In the genomic region with DNA sequence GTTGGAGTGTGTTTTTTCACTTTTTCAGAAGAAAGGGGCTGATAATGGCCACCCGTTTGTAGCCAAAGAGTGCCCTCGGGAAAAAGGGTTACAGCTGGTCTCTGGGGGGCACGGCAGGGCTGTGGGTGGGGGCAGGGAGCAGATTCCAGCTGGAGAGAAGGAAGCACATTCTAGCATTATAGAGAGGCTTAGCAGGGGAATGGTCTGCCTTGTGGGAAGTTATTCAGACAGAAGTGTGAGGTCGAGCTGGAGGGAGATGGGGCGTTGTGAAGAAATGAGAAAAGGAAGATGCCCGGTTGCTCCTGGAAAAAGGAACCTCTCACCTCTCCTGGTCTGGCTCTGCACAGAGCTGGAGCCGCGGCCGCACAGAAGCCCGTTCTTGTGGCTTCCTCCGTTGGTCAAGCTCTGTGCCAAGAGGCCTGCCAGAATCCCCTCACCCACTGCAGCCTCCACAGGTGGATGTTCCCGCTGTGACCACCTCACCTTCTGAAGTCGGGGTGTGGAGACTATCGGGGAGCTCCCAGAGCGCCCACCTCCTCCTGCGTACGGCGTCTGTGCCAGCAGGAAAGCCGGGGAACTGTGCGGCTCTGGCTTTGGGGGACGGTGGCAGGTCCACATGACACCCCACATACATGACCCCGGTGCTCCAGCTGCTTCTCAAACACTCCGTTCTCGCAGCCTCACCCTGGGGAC, we compare ENCODE assay signal across 12 cellular contexts. TPM values are rescaled to one million over a fixed set of nuclear protein-coding genes. Genes with fewer than 3 reads are reported as not detected.
DNase-seq lines count a peak whose midpoint lies in the region; ATAC-seq and TF ChIP-seq lines count a peak whose summit lies in the region.
"Had no signal": no experiment of that assay in that cellular context is flagged by ENCODE, and none has a peak within 500 bp of the region (broad histone marks: within the 10 kb centered on the region; RNA-seq: fewer than 3 reads in every experiment).

No MANE protein-coding gene starts in this region.

- peaks cover 13% of the 10 kb centered on the region for H3K27me3 Mint-ChIP-seq in activated CD8-positive, alpha-beta memory T cell treated with anti-CD3 and anti-CD28 coated beads, Interleukin-2, amount 10 ng/mL, durations not matched to agents 7 days and 5 days
- H3K27me3 Mint-ChIP-seq: activated CD4-positive, alpha-beta T cell treated with anti-CD3 and anti-CD28 coated beads for 36 hours had no signal

- intact Hi-C loops in tibial artery (cut with DNase I; ENCODE audit: low total_unique reads), result no loop called here

- no peaks in the 10 kb centered on the region for H3K9me3 ChIP-seq in mesodermal cell (ENCODE audit: control insufficient read depth, low read length)
- no peaks in the 10 kb centered on the region for H3K9me3 ChIP-seq in tibial artery

- WGBS in mesodermal cell (ENCODE audit: insufficient coverage in 2 of 2), 2 experiments, result 78 to 79% methylated on average over 23 to 24 of the region's 24 CpGs

- no peak overlapping the region for H3K27ac Mint-ChIP-seq in activated CD8-positive, alpha-beta memory T cell treated with anti-CD3 and anti-CD28 coated beads, Interleukin-2, amount 10 ng/mL, durations not matched to agents 7 days and 5 days
- H3K27ac Mint-ChIP-seq: activated CD4-positive, alpha-beta T cell treated with anti-CD3 and anti-CD28 coated beads for 36 hours had no signal

- CTCF ChIA-PET in activated CD8-positive, alpha-beta memory T cell treated with anti-CD3 and anti-CD28 coated beads, Interleukin-2, amount 10 ng/mL, durations not matched to agents 7 days and 5 days (lab: Charles Lee), result interaction anchor here (1.6 kb wide), 1 partner anchor 58 kb away, joined by 3 read pairs; no protein-coding TSS in a partner anchor

- TF ChIP-seq CTCF in choroid plexus epithelial cell (conservative IDR thresholded peaks at IDR 0.05; ENCODE audit: low read depth, low read length) (no peak), tibial artery (IDR thresholded peaks at IDR 0.05) (no peak)

- H3K27ac ChIP-seq in mesodermal cell (ENCODE audit: low read depth, low read length, severe bottlenecking), result peak overlapping the region; percentile 64
- H3K27ac ChIP-seq in tibial artery, result peak overlapping the region; percentile 84 to 88

- no peaks in the 10 kb centered on the region for H3K9me3 Mint-ChIP-seq in activated CD8-positive, alpha-beta memory T cell treated with anti-CD3 and anti-CD28 coated beads, Interleukin-2, amount 10 ng/mL, durations not matched to agents 7 days and 5 days (ENCODE audit: low read depth)

- H3K36me3 ChIP-seq in mesodermal cell (ENCODE audit: control insufficient read depth, insufficient read depth, low read length) (peaks cover 5% of the 10 kb centered on the region), tibial artery (no peaks in the 10 kb centered on the region)

- DNase-seq in SIG-M5 treated with dmso at 0.1 percent for 504 hours (lab: John Stamatoyannopoulos, UW; ENCODE audit: unreplicated experiment) (peak; percentile 27), SIG-M5 (lab: John Stamatoyannopoulos, UW) (no peak), choroid plexus epithelial cell (ENCODE audit: low read depth) (no peak), tibial artery (peak in 1 of 2 donors; percentile 65), T1000 (lab: John Stamatoyannopoulos, UW) (no peak), NCI-H2171 treated with DMSO at 0.1 percent for 48 hours (lab: John Stamatoyannopoulos, UW) (no peak)
- DNase-seq in activated CD8-positive, alpha-beta memory T cell treated with anti-CD3 and anti-CD28 coated beads, Interleukin-2, amount 10 ng/mL, durations not matched to agents 7 days and 5 days, result no peak
- DNase-seq: 8988T; activated CD4-positive, alpha-beta T cell treated with anti-CD3 and anti-CD28 coated beads for 36 hours; NCI-H2081 treated with DMSO at 0.1 percent for 48 hours had no signal

- H3K4me1 ChIP-seq in mesodermal cell (ENCODE audit: control insufficient read depth, insufficient read depth, low read length, poor library complexity, severe bottlenecking) (peaks cover 58% of the 10 kb centered on the region), tibial artery (peaks cover 0 to 27% (median 19%) of the 10 kb centered on the region in 4 donors)

- no peak for ATAC-seq in activated CD8-positive, alpha-beta memory T cell treated with anti-CD3 and anti-CD28 coated beads, Interleukin-2, amount 10 ng/mL, durations not matched to agents 7 days and 5 days

- H3K27me3 ChIP-seq in tibial artery, result no peaks in the 10 kb centered on the region

- H3K4me3 Mint-ChIP-seq in activated CD8-positive, alpha-beta memory T cell treated with anti-CD3 and anti-CD28 coated beads, Interleukin-2, amount 10 ng/mL, durations not matched to agents 7 days and 5 days, result no peak overlapping the region
- H3K4me3 Mint-ChIP-seq: activated CD4-positive, alpha-beta T cell treated with anti-CD3 and anti-CD28 coated beads for 36 hours had no signal

- H3K36me3 Mint-ChIP-seq in activated CD8-positive, alpha-beta memory T cell treated with anti-CD3 and anti-CD28 coated beads, Interleukin-2, amount 10 ng/mL, durations not matched to agents 7 days and 5 days, result no peaks in the 10 kb centered on the region

- H3K4me1 Mint-ChIP-seq in activated CD8-positive, alpha-beta memory T cell treated with anti-CD3 and anti-CD28 coated beads, Interleukin-2, amount 10 ng/mL, durations not matched to agents 7 days and 5 days, result peaks cover 10% of the 10 kb centered on the region

- H3K4me3 ChIP-seq in choroid plexus epithelial cell (ENCODE audit: low read depth, low read length), result peak overlapping the region; percentile 53
- no peak overlapping the region for H3K4me3 ChIP-seq in mesodermal cell (ENCODE audit: extremely low read depth, insufficient read depth, low read length, poor library complexity, severe bottlenecking)
- H3K4me3 ChIP-seq in tibial artery, result peak overlapping the region; percentile 42 to 48

RNA-seq across cellular contexts. Expression of a gene that starts 52.4 kb away (rescaled TPM):
- polyA plus RNA-seq in mesodermal cell (2013, experiment 1 of 2), result 0.33 TPM
- 0.81 TPM for polyA plus RNA-seq in mesodermal cell (2013, experiment 2 of 2)
- not detected for total RNA-seq in activated CD8-positive, alpha-beta memory T cell treated with anti-CD3 and anti-CD28 coated beads, Interleukin-2, amount 10 ng/mL, durations not matched to agents 7 days and 5 days
- total RNA-seq: activated CD4-positive, alpha-beta T cell treated with anti-CD3 and anti-CD28 coated beads for 36 hours; omental fat pad had no signal
